ENCODE assay signal across 10 cellular contexts in the genomic region with DNA sequence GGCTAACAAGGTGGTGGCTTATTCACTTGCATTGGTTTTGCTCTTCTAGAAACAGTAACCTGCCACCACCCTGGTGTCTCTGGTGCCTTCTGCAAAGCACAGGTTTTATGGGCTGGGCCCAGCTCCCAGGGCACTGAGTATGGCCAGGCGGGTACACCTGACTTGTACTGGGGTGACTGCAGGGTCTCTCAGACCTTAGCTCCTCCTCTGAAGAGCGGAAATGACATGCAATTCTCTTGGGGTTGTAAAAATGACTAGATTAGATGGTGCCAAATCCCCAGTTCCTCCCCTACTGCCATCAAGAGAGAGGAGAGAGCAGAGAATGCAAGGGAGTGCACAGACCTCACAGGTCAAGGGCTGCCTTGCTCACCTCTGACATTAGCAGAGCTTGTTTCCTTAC. TPM values are rescaled to one million over a fixed set of nuclear protein-coding genes. Genes with fewer than 3 reads are reported as not detected.
DNase-seq lines count a peak whose midpoint lies in the region; ATAC-seq, FAIRE-seq and TF ChIP-seq lines count a peak whose summit lies in the region.
"Had no signal": no experiment of that assay in that cellular context is flagged by ENCODE, and none has a peak within 500 bp of the region (broad histone marks: within the 10 kb centered on the region; RNA-seq: fewer than 3 reads in every experiment).

No MANE protein-coding gene starts in this region.

- intact Hi-C loops in stomach (cut with DNase I; ENCODE audit: low total_unique reads): no loop called here

- H3K36me3 ChIP-seq in stomach: no peaks in the 10 kb centered on the region

- no peak for FAIRE-seq in frontal cortex (lab: Jason Lieb, UNC)

- H3K4me3 ChIP-seq in fibroblast of pulmonary artery (replicated peaks; ENCODE audit: low read depth, low read length) (no peak overlapping the region), stomach (no peak overlapping the region)
- H3K4me3 ChIP-seq: mucosa of descending colon had no signal

- H3K27me3 ChIP-seq in stomach: no peaks in the 10 kb centered on the region

- WGBS in stomach, 5 donors: 82 to 100% (median 89%) methylated on average over 2 of the region's 2 CpGs

- H3K9me3 ChIP-seq in stomach: no peaks in the 10 kb centered on the region
- H3K9me3 ChIP-seq: mucosa of descending colon had no signal

- peaks cover 47 to 92% (median 63%) of the 10 kb centered on the region in 4 donors for H3K4me1 ChIP-seq in stomach

- TF ChIP-seq POLR2A in stomach (IDR thresholded peaks at IDR 0.05): no peak

- no peak for TF ChIP-seq EP300 in stomach (IDR thresholded peaks at IDR 0.05)

- TF ChIP-seq CTCF in fibroblast of pulmonary artery (IDR thresholded peaks at IDR 0.05; ENCODE audit: low read length, missing control alignments) (no peak), stomach (IDR thresholded peaks at IDR 0.05) (no peak)

- peak; percentile 66 for DNase-seq in activated CD4-positive, alpha-beta T cell treated with anti-CD3 and anti-CD28 coated beads for 48 hours
- no peak for DNase-seq in activated CD4-positive, alpha-beta T cell treated with anti-CD3 and anti-CD28 coated beads, Interleukin-2, amount 50 U/mL, for 48 hours
- DNase-seq in T-helper 2 cell (peak in 3 of 5 experiments; percentile 21 to 79 (median 52)), fibroblast of pulmonary artery (ENCODE audit: low read depth) (peak; percentile 27), stomach (no peak), SW 1271 (lab: John Stamatoyannopoulos, UW) (no peak), frontal cortex (ENCODE audit: low spot score in 2 of 2) (no peak)
- DNase-seq: mucosa of descending colon, NCI-H446 had no signal

- peak overlapping the region in 3 of 5 donors; percentile 87 to 93 (median 90) for H3K27ac ChIP-seq in stomach

- no peak for ATAC-seq in GM18867 (IDR thresholded peaks at IDR 0.05; ENCODE audit: unreplicated experiment)
- ATAC-seq: mucosa of descending colon had no signal

RNA-seq across cellular contexts. Expression of a gene that starts 14.7 kb away (rescaled TPM):
- 100 to 1,000 TPM in 2 of 5 donors, 10 to 100 TPM in 3; 21.6 to 137 (median 62.6) TPM for total RNA-seq in stomach
- 10 to 100 TPM in 1 of 3 donors, 1 to 10 TPM in 2; 7.6 to 22.2 (median 7.8) TPM for polyA plus RNA-seq in stomach
- 79.1 TPM for total RNA-seq in frontal cortex

RNA-seq across cellular contexts. Expression of a gene that starts 41.7 kb away (rescaled TPM):
- total RNA-seq in stomach: 10 to 100 TPM; 12.3 to 33.5 (median 22.0) TPM
- 1 to 10 TPM; 8.1 to 9.5 (median 8.2) TPM for polyA plus RNA-seq in stomach
- total RNA-seq in frontal cortex: 10.6 TPM

Comparison
In these comparisons a context has a peak if more than half of its experiments do, and no peak if none do; other contexts are left out.
1. DNase-seq: peak in activated CD4-positive, alpha-beta T cell treated with anti-CD3 and anti-CD28 coated beads for 48 hours (single experiment), T-helper 2 cell (3 of 5) and fibroblast of pulmonary artery (single experiment); none in activated CD4-positive, alpha-beta T cell treated with anti-CD3 and anti-CD28 coated beads, Interleukin-2, amount 50 U/mL, for 48 hours (0 of 2), stomach (single experiment), SW 1271 (0 of 2) and frontal cortex (0 of 2).